ENCODE assay signal across 11 cellular contexts in the genomic region with DNA sequence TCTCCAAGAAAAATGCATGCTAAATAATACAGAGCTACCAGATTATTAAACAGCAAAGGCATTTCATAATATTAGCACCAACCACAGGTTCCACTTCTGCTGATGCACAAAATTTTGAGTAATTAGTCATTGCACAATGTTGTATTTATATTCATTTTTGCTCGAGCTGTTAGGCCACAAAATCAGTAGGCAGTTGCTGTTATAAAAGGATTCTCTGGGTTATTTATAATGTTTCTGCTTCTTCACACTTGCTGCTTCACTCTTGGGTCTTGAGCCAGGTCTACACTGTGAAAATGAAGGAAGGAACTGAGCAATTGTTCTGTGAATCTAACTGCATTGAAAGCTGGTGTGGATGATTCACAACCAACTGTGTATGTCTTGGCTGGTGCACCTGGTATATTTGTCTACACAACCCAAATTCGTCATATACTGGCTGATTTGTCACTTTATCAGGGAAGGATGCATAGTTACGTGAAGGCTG. TPM values are rescaled to one million over a fixed set of nuclear protein-coding genes. Genes with fewer than 3 reads are reported as not detected.
DNase-seq lines count a peak whose midpoint lies in the region; ATAC-seq and TF ChIP-seq lines count a peak whose summit lies in the region.
"Had no signal": no experiment of that assay in that cellular context is flagged by ENCODE, and none has a peak within 500 bp of the region (broad histone marks: within the 10 kb centered on the region; RNA-seq: fewer than 3 reads in every experiment).

No MANE protein-coding gene starts in this region.

- H3K36me3 ChIP-seq in mammary epithelial cell (ENCODE audit: insufficient read depth, low read length), result no peaks in the 10 kb centered on the region
- H3K36me3 ChIP-seq in naive thymus-derived CD4-positive, alpha-beta T cell (ENCODE audit: control insufficient read depth in 2 of 3, insufficient read depth in 3 of 3, low read length in 3 of 3), result no peaks in the 10 kb centered on the region
- H3K36me3 ChIP-seq: cardiac muscle cell had no signal

- POLR2A ChIA-PET in naive thymus-derived CD4-positive, alpha-beta T cell (lab: Charles Lee), result no interaction called here

- CTCF ChIA-PET in mammary epithelial cell (lab: Charles Lee; ENCODE audit: low non-redundant PET), result interaction anchor here (0.5 to 0.6 kb wide), 3 partner anchors 45 to 381 kb away, joined by 3 to 8 read pairs (median 3); partner anchors contain the start of gene NRBP1
- CTCF ChIA-PET in naive thymus-derived CD4-positive, alpha-beta T cell (lab: Charles Lee), result no interaction called here

- H2AFZ ChIP-seq in mammary epithelial cell (ENCODE audit: low read depth, low read length), result no peak overlapping the region

- no peaks in the 10 kb centered on the region for H3K27me3 Mint-ChIP-seq in naive thymus-derived CD4-positive, alpha-beta T cell

- H3K9me3 ChIP-seq in mammary epithelial cell (replicated peaks; ENCODE audit: insufficient read depth, low read length), result no peaks in the 10 kb centered on the region
- H3K9me3 ChIP-seq in naive thymus-derived CD4-positive, alpha-beta T cell (ENCODE audit: control insufficient read depth in 2 of 3, low read length in 3 of 3), result no peaks in the 10 kb centered on the region

- in situ Hi-C loops in mammary epithelial cell (cut with MboI; ENCODE audit: low sequenced_read_pairs in 2 of 2), result no loop called here

- no peak overlapping the region for H3K27ac Mint-ChIP-seq in naive thymus-derived CD4-positive, alpha-beta T cell

- H3K9ac ChIP-seq in mammary epithelial cell (ENCODE audit: insufficient read depth, low read length), result no peak overlapping the region

- H3K4me2 ChIP-seq in mammary epithelial cell (ENCODE audit: insufficient read depth, low read depth, low read length), result peak overlapping the region; percentile 21

- H4K20me1 ChIP-seq in mammary epithelial cell (ENCODE audit: insufficient read depth, low read length), result no peaks in the 10 kb centered on the region

- H3K27me3 ChIP-seq in mammary epithelial cell (ENCODE audit: insufficient read depth, low read length), result no peaks in the 10 kb centered on the region
- no peaks in the 10 kb centered on the region for H3K27me3 ChIP-seq in naive thymus-derived CD4-positive, alpha-beta T cell (ENCODE audit: control insufficient read depth in 2 of 2, insufficient read depth in 2 of 2, low read length in 2 of 2)
- H3K27me3 ChIP-seq: cardiac muscle cell had no signal

- dilution Hi-C loops in mammary epithelial cell (cut with HindIII; ENCODE audit: low sequenced_read_pairs), result no loop called here

- H3K36me3 Mint-ChIP-seq in naive thymus-derived CD4-positive, alpha-beta T cell, result peaks cover 0 to 15% (median 3%) of the 10 kb centered on the region in 5 donors

- H3K4me1 ChIP-seq in mammary epithelial cell (ENCODE audit: insufficient read depth, low read length), result peaks cover 28% of the 10 kb centered on the region
- H3K4me1 ChIP-seq in naive thymus-derived CD4-positive, alpha-beta T cell (ENCODE audit: control insufficient read depth in 2 of 2, insufficient read depth in 2 of 2, low read length in 2 of 2), result no peaks in the 10 kb centered on the region

- no peak for TF ChIP-seq POLR2A in NB4 (IDR thresholded peaks at IDR 0.05; ENCODE audit: extremely low read depth, insufficient read length)

- H3K4me3 ChIP-seq in NB4 (ENCODE audit: low read depth, low read length), result no peak overlapping the region
- H3K4me3 ChIP-seq in mammary epithelial cell (replicated peaks in 1 of 3; ENCODE audit: insufficient read depth in 1 of 3, low read depth in 2 of 3, low read length in 3 of 3), result no peak overlapping the region
- no peak overlapping the region for H3K4me3 ChIP-seq in naive thymus-derived CD4-positive, alpha-beta T cell (ENCODE audit: low read length)
- H3K4me3 ChIP-seq: cardiac muscle cell had no signal

- BruUV-seq in mammary epithelial cell (replicated peaks; lab: Mats Ljungman, UMichigan), result TSS peak; percentile 63

- intact Hi-C loops in mammary epithelial cell (cut with micrococcal nuclease), result loop anchor here (1.0 kb wide), 1 partner anchor 586 kb away; no protein-coding TSS in a partner anchor
- intact Hi-C loops in naive thymus-derived CD4-positive, alpha-beta T cell (cut with micrococcal nuclease), result no loop called here

- no peaks in the 10 kb centered on the region for H3K79me2 ChIP-seq in mammary epithelial cell (ENCODE audit: insufficient read depth, low read length)

- TF ChIP-seq CTCF in NB4 (IDR thresholded peaks at IDR 0.05; ENCODE audit: low read depth, low read length) (no peak), mammary epithelial cell (conservative IDR thresholded peaks at IDR 0.05 in 1 of 2, IDR thresholded peaks at IDR 0.05 in 1 of 2; ENCODE audit: extremely low read depth in 1 of 2, insufficient read depth in 1 of 2, low read depth in 1 of 2, low read length in 2 of 2) (no peak)

- peak; percentile 74 for ATAC-seq in naive thymus-derived CD4-positive, alpha-beta T cell
- ATAC-seq in GM21529 (IDR thresholded peaks at IDR 0.05; ENCODE audit: unreplicated experiment), result no peak

- peak overlapping the region; percentile 53 for H3K27ac ChIP-seq in mammary epithelial cell (ENCODE audit: insufficient read depth, low read depth, low read length)
- H3K27ac ChIP-seq in naive thymus-derived CD4-positive, alpha-beta T cell (ENCODE audit: low read depth, low read length), result no peak overlapping the region
- H3K27ac ChIP-seq: cardiac muscle cell had no signal

- WGBS in mammary epithelial cell (ENCODE audit: low coverage, missing lambda C conversion rate), result 7% methylated on average over 3 of the region's 3 CpGs

- DNase-seq in COLO829 (ENCODE audit: low spot score), result peak; percentile 19
- peak; percentile 89 for DNase-seq in NB4 (ENCODE audit: low read depth)
- peak; percentile 92 for DNase-seq in mammary epithelial cell
- DNase-seq in naive thymus-derived CD4-positive, alpha-beta T cell, result no peak
- DNase-seq in T-helper 2 cell, result no peak
- no peak for DNase-seq in T-helper 9 cell
- no peak for DNase-seq in NCI-H345 (lab: John Stamatoyannopoulos, UW)
- DNase-seq: NCI-H526; stimulated activated CD8-positive, alpha-beta memory T cell treated with anti-CD3 and anti-CD28 coated beads, Interleukin-4, amount 100 ng/mL, for 48 hours had no signal

- peaks cover 0 to 12% (median 0%) of the 10 kb centered on the region in 7 donors for H3K4me1 Mint-ChIP-seq in naive thymus-derived CD4-positive, alpha-beta T cell

- H3K9me3 Mint-ChIP-seq in naive thymus-derived CD4-positive, alpha-beta T cell, result no peaks in the 10 kb centered on the region

- H3K4me3 Mint-ChIP-seq in naive thymus-derived CD4-positive, alpha-beta T cell, result no peak overlapping the region

RNA-seq across cellular contexts. Expression of gene MRPL33, which starts 38.3 kb away (rescaled TPM):
- total RNA-seq in mammary epithelial cell, result 10 to 100 TPM; 40.2 to 83.6 TPM
- polyA plus RNA-seq in mammary epithelial cell, result 61.7 TPM
- 1.9 TPM for polyA minus RNA-seq in mammary epithelial cell
- 10 to 100 TPM; 27.3 to 39.4 (median 35.1) TPM for total RNA-seq in naive thymus-derived CD4-positive, alpha-beta T cell
- 100 to 1,000 TPM; 201 to 233 TPM for polyA plus RNA-seq in naive thymus-derived CD4-positive, alpha-beta T cell

Comparison
In these comparisons a context has a peak if more than half of its experiments do, and no peak if none do; other contexts are left out.
1. DNase-seq: peak in COLO829 (single experiment), NB4 (single experiment) and mammary epithelial cell (single experiment); none in naive thymus-derived CD4-positive, alpha-beta T cell (0 of 9), T-helper 2 cell (0 of 5), T-helper 9 cell (single experiment) and NCI-H345 (single experiment).